23 cellular contexts compared by ENCODE assay signal in genomic region chr1:47328992-47329391, GRCh38.
"Had no signal": no experiment of that assay in that cellular context is flagged by ENCODE, and none has a peak within 500 bp of the region (broad histone marks: within the 10 kb centered on the region; RNA-seq: fewer than 3 reads in every experiment).

No MANE protein-coding gene starts in this region.

- DNase-seq: Karpas-422, KG1, MM.1S, NCI-H1092 treated with DMSO at 0.1 percent for 48 hours, NCI-H1436, NCI-H187, NCI-H2029, NCI-H2081 treated with DMSO at 0.1 percent for 48 hours, NCI-H2171, NCI-H226, NCI-H446, NCI-H510A, NCI-H524 treated with DMSO at 0.1 percent for 48 hours, NCI-H69, NCI-H774, Right ventricle myocardium superior, RPMI8226, SIG-M5 had no signal

- H3K27me3 ChIP-seq: SJSA1 had no signal

- H3K9me3 ChIP-seq: SJSA1 had no signal

- FAIRE-seq: HTR-8/SVneo, RCC 7860 had no signal

- H3K27ac ChIP-seq: HL-60, SJSA1, SK-N-MC had no signal

- H3K4me3 ChIP-seq: SJSA1, SK-N-MC had no signal
